ENCODE assay signal across 1 cellular context in the genomic region with DNA sequence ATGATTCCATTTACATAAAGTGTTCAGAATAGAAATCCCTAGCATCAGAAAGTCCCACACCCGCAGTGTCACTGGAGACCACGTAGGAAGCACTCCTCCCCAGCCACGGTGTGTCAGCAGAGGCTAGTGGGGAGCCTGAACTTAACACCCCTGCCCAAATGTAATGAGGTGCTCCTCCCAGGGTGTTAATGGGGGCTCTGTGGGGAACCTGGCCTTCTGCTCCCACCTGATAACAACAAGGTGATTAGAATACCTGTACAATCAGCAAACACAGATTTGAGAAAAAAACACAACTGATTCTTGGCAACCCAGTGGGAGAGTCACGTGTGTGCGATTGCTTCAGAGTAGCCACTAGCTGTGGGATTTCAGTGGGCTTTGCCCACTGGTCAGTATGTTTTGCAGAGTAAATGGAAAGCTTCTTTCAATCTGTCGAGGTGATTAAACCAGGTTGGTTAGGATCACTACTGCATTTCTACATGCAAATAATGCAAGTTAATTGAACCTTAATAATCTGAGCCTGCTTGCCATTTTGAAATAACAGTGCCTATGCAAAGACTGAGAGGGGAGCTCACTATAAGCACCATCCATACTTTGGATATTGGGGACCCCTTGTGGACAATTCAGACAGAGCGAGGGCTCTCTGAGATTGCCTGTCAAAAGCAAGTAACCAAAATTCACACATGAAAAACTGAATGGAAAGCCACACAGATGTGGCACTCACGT.
TF ChIP-seq lines count a peak whose summit lies in the region.

No MANE protein-coding gene starts in this region.

TF ChIP-seq in IMR-90, 13 proteins besides CTCF, POLR2A, EP300 and RAD21:
- TF ChIP-seq CEBPB (IDR thresholded peaks at IDR 0.05; ENCODE audit: low read depth, low read length) = peak; percentile 30; the same call in 1 of the 2 replicates
- no peak for TF ChIP-seq BHLHE40 (IDR thresholded peaks at IDR 0.05; ENCODE audit: low read depth, low read length)
- TF ChIP-seq SMC3 (IDR thresholded peaks at IDR 0.05; ENCODE audit: low read depth, low read length) = peak; percentile 94
